ENCODE assay signal across 9 cellular contexts in genomic region chr12:50056629-50056976, GRCh38. TPM values are rescaled to one million over a fixed set of nuclear protein-coding genes. Genes with fewer than 3 reads are reported as not detected.
A peak's percentile ranks its signal among the peaks of the same experiment; 100 is the strongest.
DNase-seq lines count a peak whose midpoint lies in the region; ATAC-seq and TF ChIP-seq lines count a peak whose summit lies in the region.
"Had no signal": no experiment of that assay in that cellular context is flagged by ENCODE, and none has a peak within 500 bp of the region (broad histone marks: within the 10 kb centered on the region; RNA-seq: fewer than 3 reads in every experiment).

No MANE protein-coding gene starts in this region.

- H3K9ac ChIP-seq in HUES6 (ENCODE audit: low read length): peak overlapping the region; percentile 4

- H3K27me3 Mint-ChIP-seq in brain: peaks cover 6% of the 10 kb centered on the region
- peaks cover 32 to 54% (median 48%) of the 10 kb centered on the region in 5 donors for H3K27me3 Mint-ChIP-seq in naive thymus-derived CD4-positive, alpha-beta T cell

- no peak overlapping the region for H3K27ac ChIP-seq in HUES6 (ENCODE audit: low read depth, low read length)
- no peak overlapping the region for H3K27ac ChIP-seq in naive thymus-derived CD4-positive, alpha-beta T cell (ENCODE audit: low read depth, low read length)

- H3K4me1 ChIP-seq in HUES6 (ENCODE audit: control insufficient read depth, insufficient read depth, low read length): peaks cover 16% of the 10 kb centered on the region
- peaks cover 7 to 31% of the 10 kb centered on the region in 2 donors for H3K4me1 ChIP-seq in naive thymus-derived CD4-positive, alpha-beta T cell (ENCODE audit: control insufficient read depth in 2 of 2, insufficient read depth in 2 of 2, low read length in 2 of 2)

- no peak for TF ChIP-seq CTCF in AG10803 (conservative IDR thresholded peaks at IDR 0.05; ENCODE audit: low read length)
- no peak for TF ChIP-seq CTCF in brain (conservative IDR thresholded peaks at IDR 0.05)

- POLR2A ChIA-PET in naive thymus-derived CD4-positive, alpha-beta T cell (lab: Charles Lee): interaction anchor here (0.5 kb wide), 1 partner anchor 218 kb away, joined by 4 read pairs; no protein-coding TSS in a partner anchor

- intact Hi-C loops in naive thymus-derived CD4-positive, alpha-beta T cell (cut with micrococcal nuclease): loop anchor here (1.0 to 10.0 kb wide), 7 partner anchors 17 to 279 kb away; partner anchors contain the start of genes BCDIN3D (in 1 of the 2), RACGAP1 (in 1 of the 2) and SMARCD1 (in 1 of the 2)

- H3K4me1 Mint-ChIP-seq in brain: peaks cover 70% of the 10 kb centered on the region
- peaks cover 17 to 48% (median 44%) of the 10 kb centered on the region in 7 donors for H3K4me1 Mint-ChIP-seq in naive thymus-derived CD4-positive, alpha-beta T cell

- peak overlapping the region; percentile 83 to 98 (median 96) for H3K27ac Mint-ChIP-seq in brain
- peak overlapping the region in 3 of 9 donors; percentile 24 to 66 (median 46) for H3K27ac Mint-ChIP-seq in naive thymus-derived CD4-positive, alpha-beta T cell

- peaks cover 16% of the 10 kb centered on the region for H3K36me3 Mint-ChIP-seq in brain
- H3K36me3 Mint-ChIP-seq in naive thymus-derived CD4-positive, alpha-beta T cell: peaks cover 0 to 7% (median 0%) of the 10 kb centered on the region in 5 donors

- ATAC-seq in naive thymus-derived CD4-positive, alpha-beta T cell: no peak
- no peak for ATAC-seq in GM21360 (IDR thresholded peaks at IDR 0.05; ENCODE audit: unreplicated experiment)
- ATAC-seq in GM18870 (IDR thresholded peaks at IDR 0.05; ENCODE audit: unreplicated experiment): no peak

- CTCF ChIA-PET in naive thymus-derived CD4-positive, alpha-beta T cell (lab: Charles Lee): interaction anchor here (0.6 to 4.3 kb wide), 9 partner anchors 10 to 1163 kb away, joined by 3 to 30 read pairs (median 3); no protein-coding TSS in a partner anchor

- H3K4me3 Mint-ChIP-seq in brain: peak overlapping the region; percentile 93 to 97 (median 97)
- H3K4me3 Mint-ChIP-seq in naive thymus-derived CD4-positive, alpha-beta T cell: peak overlapping the region; percentile 88 to 96 (median 92)

- peaks cover 98% of the 10 kb centered on the region for H3K27me3 ChIP-seq in HUES6 (ENCODE audit: control insufficient read depth, insufficient read depth, low read length)
- H3K27me3 ChIP-seq in naive thymus-derived CD4-positive, alpha-beta T cell (ENCODE audit: control insufficient read depth in 2 of 2, insufficient read depth in 2 of 2, low read length in 2 of 2): peaks cover 0 to 9% of the 10 kb centered on the region in 2 donors

- H3K9me3 Mint-ChIP-seq in brain: peaks cover 0 to 3% (median 0%) of the 10 kb centered on the region in 5 experiments
- peaks cover 0 to 2% (median 0%) of the 10 kb centered on the region in 11 donors for H3K9me3 Mint-ChIP-seq in naive thymus-derived CD4-positive, alpha-beta T cell

- no peaks in the 10 kb centered on the region for H3K9me3 ChIP-seq in HUES6 (ENCODE audit: control insufficient read depth, insufficient read depth, low read depth, low read length)
- no peaks in the 10 kb centered on the region for H3K9me3 ChIP-seq in naive thymus-derived CD4-positive, alpha-beta T cell (ENCODE audit: control insufficient read depth in 2 of 3, low read length in 3 of 3)

- H3K4me3 ChIP-seq in AG10803 (ENCODE audit: low read length): peak overlapping the region; percentile 73
- H3K4me3 ChIP-seq in HUES6 (ENCODE audit: low read depth, low read length): peak overlapping the region; percentile 83
- peak overlapping the region; percentile 55 for H3K4me3 ChIP-seq in naive thymus-derived CD4-positive, alpha-beta T cell (ENCODE audit: low read length)

- DNase-seq in AG10803 (ENCODE audit: low read depth): no peak
- no peak for DNase-seq in naive thymus-derived CD4-positive, alpha-beta T cell
- DNase-seq in NCI-H146 (lab: John Stamatoyannopoulos, UW): no peak
- DNase-seq in activated CD4-positive, alpha-beta T cell treated with anti-CD3 and anti-CD28 coated beads, Interleukin-2, amount 50 U/mL, for 48 hours: no peak
- DNase-seq: NCI-H1436 treated with DMSO at 0.1 percent for 48 hours had no signal

- H3K36me3 ChIP-seq in HUES6 (ENCODE audit: control insufficient read depth, insufficient read depth, low read length): no peaks in the 10 kb centered on the region
- H3K36me3 ChIP-seq in naive thymus-derived CD4-positive, alpha-beta T cell (ENCODE audit: control insufficient read depth in 2 of 3, insufficient read depth in 3 of 3, low read length in 3 of 3): no peaks in the 10 kb centered on the region

RNA-seq across cellular contexts. Expression of gene ASIC1, which starts 0.8 kb away (rescaled TPM):
- polyA plus RNA-seq in brain (ENCODE audit: insufficient read depth, low read depth, low replicate concordance): 13.8 TPM
- 10 to 100 TPM in 1 of 5 experiments, 1 to 10 TPM in 3, under 1 TPM in 1; 0.34 to 10.1 (median 2.0) TPM for total RNA-seq in naive thymus-derived CD4-positive, alpha-beta T cell
- under 1 TPM; 0.14 to 0.51 TPM for polyA plus RNA-seq in naive thymus-derived CD4-positive, alpha-beta T cell

RNA-seq across cellular contexts. Expression of gene SMARCD1, which starts 28.5 kb away (rescaled TPM):
- polyA plus RNA-seq in brain (ENCODE audit: insufficient read depth, low read depth, low replicate concordance): 85.1 TPM
- 10 to 100 TPM; 65.1 to 88.5 (median 67.5) TPM for total RNA-seq in naive thymus-derived CD4-positive, alpha-beta T cell
- 10 to 100 TPM in 1 of 2 donors, 1 to 10 TPM in 1; 9.5 to 16.6 TPM for polyA plus RNA-seq in naive thymus-derived CD4-positive, alpha-beta T cell

RNA-seq across cellular contexts. Expression of gene RACGAP1, which starts 31.3 kb away (rescaled TPM):
- 74.4 TPM for polyA plus RNA-seq in brain (ENCODE audit: insufficient read depth, low read depth, low replicate concordance)
- total RNA-seq in naive thymus-derived CD4-positive, alpha-beta T cell: 100 to 1,000 TPM in 1 of 5 experiments, 10 to 100 TPM in 1, 1 to 10 TPM in 3; 4.2 to 111 (median 8.0) TPM
- polyA plus RNA-seq in naive thymus-derived CD4-positive, alpha-beta T cell: 10 to 100 TPM in 1 of 2 donors, 1 to 10 TPM in 1; 8.6 to 11.1 TPM

RNA-seq across cellular contexts. Expression of gene GPD1, which starts 47.2 kb away (rescaled TPM):
- polyA plus RNA-seq in brain (ENCODE audit: insufficient read depth, low read depth, low replicate concordance): 18.3 TPM
- 1 to 10 TPM in 2 of 5 experiments, under 1 TPM in 3; 0.50 to 1.5 (median 0.60) TPM for total RNA-seq in naive thymus-derived CD4-positive, alpha-beta T cell
- not detected for polyA plus RNA-seq in naive thymus-derived CD4-positive, alpha-beta T cell

RNA-seq across cellular contexts. Expression of gene COX14, which starts 55.4 kb away (rescaled TPM):
- 59.5 TPM for polyA plus RNA-seq in brain (ENCODE audit: insufficient read depth, low read depth, low replicate concordance)
- 10 to 100 TPM; 37.2 to 49.4 (median 46.9) TPM for total RNA-seq in naive thymus-derived CD4-positive, alpha-beta T cell
- 100 to 1,000 TPM; 202 to 244 TPM for polyA plus RNA-seq in naive thymus-derived CD4-positive, alpha-beta T cell
